Comparison of ENCODE assay signal across 8 cellular contexts in genomic region chr11:8225589-8226036, GRCh38. TPM values are rescaled to one million over a fixed set of nuclear protein-coding genes. Genes with fewer than 3 reads are reported as not detected.
DNase-seq lines count a peak whose midpoint lies in the region; ATAC-seq and TF ChIP-seq lines count a peak whose summit lies in the region.

No MANE protein-coding gene starts in this region.

- ATAC-seq in HG03521 (IDR thresholded peaks at IDR 0.05; ENCODE audit: unreplicated experiment) = peak; percentile 59
- ATAC-seq in activated T-cell treated with anti-CD3 and anti-CD28 coated beads, Interleukin-2, amount 50 U/mL, for 72 hours (replicated peaks in 1 of 2) = peak; percentile 57 to 59

- DNase-seq in NCI-H2081 (lab: John Stamatoyannopoulos, UW) = peak; percentile 58 to 64
- no peak for DNase-seq in NCI-H2081 treated with DMSO at 0.1 percent for 48 hours (lab: John Stamatoyannopoulos, UW)
- peak; percentile 9 for DNase-seq in OCI-M2 (lab: John Stamatoyannopoulos, UW; ENCODE audit: unreplicated experiment)
- DNase-seq in activated T-cell treated with anti-CD3 and anti-CD28 coated beads, Interleukin-2, amount 50 U/mL, for 72 hours = peak; percentile 66 to 73
- DNase-seq in fibroblast of villous mesenchyme (ENCODE audit: low read depth) = peak; percentile 54
- peak; percentile 97 for DNase-seq in osteoblast (ENCODE audit: insufficient read length, low spot score, missing footprints)
- DNase-seq in tibial artery = peak; percentile 66 to 79

- H3K36me3 Mint-ChIP-seq in activated T-cell treated with anti-CD3 and anti-CD28 coated beads, Interleukin-2, amount 50 U/mL, for 72 hours (ENCODE audit: insufficient read depth in 2 of 2) = no peaks in the 10 kb centered on the region

- no peak overlapping the region for H3K4me2 ChIP-seq in osteoblast (ENCODE audit: insufficient read depth, low read length)

- intact Hi-C loops in tibial artery (cut with DNase I; ENCODE audit: low total_unique reads) = loop anchor here (2.0 kb wide), 1 partner anchor 37 kb away; the partner anchor contains the start of gene LMO1

- no peaks in the 10 kb centered on the region for H4K20me1 ChIP-seq in osteoblast (ENCODE audit: insufficient read depth, low read length)

- H3K4me1 ChIP-seq in osteoblast (ENCODE audit: insufficient read depth, low read length) (no peaks in the 10 kb centered on the region), tibial artery (peaks cover 0 to 8% (median 2%) of the 10 kb centered on the region in 4 donors)

- H3K27ac ChIP-seq in osteoblast (ENCODE audit: low read depth, low read length) (no peak overlapping the region), tibial artery (no peak overlapping the region)

- no peaks in the 10 kb centered on the region for H3K27me3 ChIP-seq in osteoblast (ENCODE audit: insufficient read depth, low read length)
- H3K27me3 ChIP-seq in tibial artery = peaks cover 0 to 11% of the 10 kb centered on the region in 2 donors

- H3K27me3 Mint-ChIP-seq in activated T-cell treated with anti-CD3 and anti-CD28 coated beads, Interleukin-2, amount 50 U/mL, for 72 hours (ENCODE audit: low read depth) = peaks cover 5% of the 10 kb centered on the region

- TF ChIP-seq CTCF in fibroblast of villous mesenchyme (IDR thresholded peaks at IDR 0.05; ENCODE audit: insufficient read depth, low read depth, low read length) (peak; percentile 85), osteoblast (IDR thresholded peaks at IDR 0.05; ENCODE audit: extremely low read depth, low read depth, low read length) (peak; percentile 82), tibial artery (IDR thresholded peaks at IDR 0.05) (peak; percentile 91 to 93)

- H3K79me2 ChIP-seq in osteoblast (ENCODE audit: insufficient read depth, low read length) = no peaks in the 10 kb centered on the region

- H3K9me3 Mint-ChIP-seq in activated T-cell treated with anti-CD3 and anti-CD28 coated beads, Interleukin-2, amount 50 U/mL, for 72 hours = no peaks in the 10 kb centered on the region

- H3K36me3 ChIP-seq in osteoblast (ENCODE audit: insufficient read depth, low read length) = no peaks in the 10 kb centered on the region
- H3K36me3 ChIP-seq in tibial artery = no peaks in the 10 kb centered on the region

- H2AFZ ChIP-seq in osteoblast (ENCODE audit: low read length) = no peak overlapping the region

- no peak overlapping the region for H3K4me3 Mint-ChIP-seq in activated T-cell treated with anti-CD3 and anti-CD28 coated beads, Interleukin-2, amount 50 U/mL, for 72 hours

- H3K9me3 ChIP-seq in osteoblast (ENCODE audit: low read depth, low read length) (no peaks in the 10 kb centered on the region), tibial artery (no peaks in the 10 kb centered on the region)

- peaks cover 11% of the 10 kb centered on the region for H3K4me1 Mint-ChIP-seq in activated T-cell treated with anti-CD3 and anti-CD28 coated beads, Interleukin-2, amount 50 U/mL, for 72 hours (ENCODE audit: low read depth)

- H3K4me3 ChIP-seq in fibroblast of villous mesenchyme (ENCODE audit: low read depth, low read length) = no peak overlapping the region
- H3K4me3 ChIP-seq in osteoblast (ENCODE audit: insufficient read depth, low read length) = no peak overlapping the region
- H3K4me3 ChIP-seq in tibial artery = no peak overlapping the region

- H3K27ac Mint-ChIP-seq in activated T-cell treated with anti-CD3 and anti-CD28 coated beads, Interleukin-2, amount 50 U/mL, for 72 hours = no peak overlapping the region

RNA-seq across cellular contexts. Expression of gene LMO1, which starts 38.1 kb away (rescaled TPM):
- total RNA-seq in activated T-cell treated with anti-CD3 and anti-CD28 coated beads, Interleukin-2, amount 50 U/mL, for 72 hours = under 1 TPM in 1 of 2 donors, not detected in 1; 0.32 TPM
- not detected in 2 replicates for total RNA-seq in fibroblast of villous mesenchyme
- not detected in 2 replicates for total RNA-seq in osteoblast

RNA-seq across cellular contexts. Expression of gene RIC3, which starts 56.8 kb away (rescaled TPM):
- total RNA-seq in activated T-cell treated with anti-CD3 and anti-CD28 coated beads, Interleukin-2, amount 50 U/mL, for 72 hours = 10 to 100 TPM; 17.2 to 17.8 TPM
- total RNA-seq in fibroblast of villous mesenchyme (under 0.01 TPM in 1 of 2 replicates, not detected in the other), osteoblast (not detected in 2 replicates)

Comparison
In these comparisons a context has a peak if more than half of its experiments do, and no peak if none do; other contexts are left out.
1. RNA of gene RIC3, which starts 56.8 kb away (total RNA-seq): 17.2 to 17.8 TPM in activated T-cell treated with anti-CD3 and anti-CD28 coated beads, Interleukin-2, amount 50 U/mL, for 72 hours; under 0.01 TPM in fibroblast of villous mesenchyme and not detected in osteoblast; every median in the first group is over 10 times any median in the second.
2. Peak in every context shown above with its lines, with median percentiles within 50 percentile points of each other: CTCF ChIP-seq.